ENCODE assay signal across 8 cellular contexts in the genomic region with DNA sequence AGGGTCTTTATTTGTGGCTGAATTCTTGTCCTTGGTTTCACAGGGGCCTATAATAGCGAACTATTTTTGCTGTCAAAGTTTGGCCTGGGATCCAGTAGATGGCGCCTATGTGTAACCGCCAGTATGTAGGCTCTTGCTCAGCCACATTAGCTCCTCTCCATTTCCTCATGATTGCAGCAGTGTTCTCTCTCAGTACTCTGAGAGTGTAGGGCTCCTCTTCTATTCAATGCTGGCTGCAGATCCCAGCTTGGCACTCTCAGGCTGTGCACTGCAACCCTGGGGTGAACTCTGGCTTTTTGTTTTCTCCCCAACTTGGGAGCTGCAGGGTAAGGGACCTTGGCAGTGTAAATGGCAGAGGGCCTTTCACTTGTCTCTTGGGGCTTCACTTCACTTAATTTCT.
DNase-seq lines count a peak whose midpoint lies in the region; ATAC-seq and TF ChIP-seq lines count a peak whose summit lies in the region.

No MANE protein-coding gene starts in this region.

- no peaks in the 10 kb centered on the region for H3K36me3 ChIP-seq in OCI-LY3 (replicated peaks; ENCODE audit: low read depth, low read length)
- H3K36me3 ChIP-seq in neural cell (ENCODE audit: insufficient read depth, low read length): no peaks in the 10 kb centered on the region

- ATAC-seq in GM19328 (IDR thresholded peaks at IDR 0.05; ENCODE audit: unreplicated experiment) (peak; percentile 80), HG03354 (IDR thresholded peaks at IDR 0.05; ENCODE audit: poor library complexity, severe bottlenecking, unreplicated experiment) (peak; percentile 63)

- H4K20me1 ChIP-seq in OCI-LY3 (ENCODE audit: insufficient read depth, low read length) (no peaks in the 10 kb centered on the region), neural cell (ENCODE audit: insufficient read depth) (no peaks in the 10 kb centered on the region)

- H3K4me2 ChIP-seq in OCI-LY3 (ENCODE audit: low read length) (0 out of 2 replicates have a peak overlapping the region, but pooled peaks have one; percentile 7), neural cell (ENCODE audit: low read length) (no peak overlapping the region)

- H3K79me2 ChIP-seq in OCI-LY3 (ENCODE audit: low read length) (no peaks in the 10 kb centered on the region), neural cell (replicated peaks; ENCODE audit: insufficient read depth, low read length) (no peaks in the 10 kb centered on the region)

- no peak overlapping the region for H3K9ac ChIP-seq in OCI-LY3 (ENCODE audit: low read length)
- H3K9ac ChIP-seq in neural cell (ENCODE audit: low read length): no peak overlapping the region

- no peak overlapping the region for H3K27ac ChIP-seq in OCI-LY3 (ENCODE audit: low read length)
- H3K27ac ChIP-seq in neural cell (ENCODE audit: low read length): no peak overlapping the region

- DNase-seq in EH (ENCODE audit: low read depth) (peak; percentile 72), dedifferentiated amniotic fluid mesenchymal stem cell (ENCODE audit: extremely low spot score) (peak; percentile 56), epidermal melanocyte (ENCODE audit: insufficient read length, low spot score) (no peak)
- DNase-seq in stimulated activated CD4-positive, alpha-beta T cell treated with anti-CD3 and anti-CD28 coated beads, Interleukin-2, amount 100 ng/mL, for 48 hours: no peak

- peaks cover 28% of the 10 kb centered on the region for H3K4me1 ChIP-seq in OCI-LY3 (ENCODE audit: low read length)

- TF ChIP-seq EP300 in neural cell (conservative IDR thresholded peaks at IDR 0.05; ENCODE audit: poor library complexity, severe bottlenecking): no peak

- peak; percentile 12 for TF ChIP-seq RAD21 in neural cell (conservative IDR thresholded peaks at IDR 0.05)

- H3K27me3 ChIP-seq in OCI-LY3 (ENCODE audit: low read depth, low read length) (no peaks in the 10 kb centered on the region), neural cell (ENCODE audit: insufficient read depth, low read depth, low read length) (no peaks in the 10 kb centered on the region)

- H3K9me3 ChIP-seq in OCI-LY3 (ENCODE audit: insufficient read depth, low read length) (no peaks in the 10 kb centered on the region), neural cell (ENCODE audit: low read length) (no peaks in the 10 kb centered on the region)

- peak; percentile 66 for TF ChIP-seq CTCF in OCI-LY3 (IDR thresholded peaks at IDR 0.05; ENCODE audit: low read depth, low read length)
- peak; percentile 31 for TF ChIP-seq CTCF in neural cell (IDR thresholded peaks at IDR 0.05; ENCODE audit: poor library complexity, severe bottlenecking)

- H3F3A ChIP-seq in neural cell (ENCODE audit: insufficient read depth, low read length, poor library complexity, severe bottlenecking): no peaks in the 10 kb centered on the region

- H2AFZ ChIP-seq in OCI-LY3 (ENCODE audit: low read depth, low read length): peak overlapping the region; percentile 63
- no peak overlapping the region for H2AFZ ChIP-seq in neural cell (ENCODE audit: low read depth, low read length)

- H3K4me3 ChIP-seq in OCI-LY3 (ENCODE audit: low read length) (no peak overlapping the region), neural cell (ENCODE audit: low read length) (no peak overlapping the region)

- H3K9me2 ChIP-seq in neural cell (ENCODE audit: insufficient read depth, low read length): no peaks in the 10 kb centered on the region

TF ChIP-seq in neural cell, 6 proteins besides CTCF, POLR2A, EP300 and RAD21:
- no peak for TF ChIP-seq POLR2AphosphoS5 (IDR thresholded peaks at IDR 0.05)
- TF ChIP-seq SMC3 (conservative IDR thresholded peaks at IDR 0.05; ENCODE audit: poor library complexity): no peak
- no peak for TF ChIP-seq EZH2 (IDR thresholded peaks at IDR 0.05; ENCODE audit: borderline replicate concordance, insufficient read depth, low read length, poor library complexity, severe bottlenecking)
- TF ChIP-seq TAF1 (IDR thresholded peaks at IDR 0.05; ENCODE audit: low read depth): no peak
- TF ChIP-seq, protein P1, sequence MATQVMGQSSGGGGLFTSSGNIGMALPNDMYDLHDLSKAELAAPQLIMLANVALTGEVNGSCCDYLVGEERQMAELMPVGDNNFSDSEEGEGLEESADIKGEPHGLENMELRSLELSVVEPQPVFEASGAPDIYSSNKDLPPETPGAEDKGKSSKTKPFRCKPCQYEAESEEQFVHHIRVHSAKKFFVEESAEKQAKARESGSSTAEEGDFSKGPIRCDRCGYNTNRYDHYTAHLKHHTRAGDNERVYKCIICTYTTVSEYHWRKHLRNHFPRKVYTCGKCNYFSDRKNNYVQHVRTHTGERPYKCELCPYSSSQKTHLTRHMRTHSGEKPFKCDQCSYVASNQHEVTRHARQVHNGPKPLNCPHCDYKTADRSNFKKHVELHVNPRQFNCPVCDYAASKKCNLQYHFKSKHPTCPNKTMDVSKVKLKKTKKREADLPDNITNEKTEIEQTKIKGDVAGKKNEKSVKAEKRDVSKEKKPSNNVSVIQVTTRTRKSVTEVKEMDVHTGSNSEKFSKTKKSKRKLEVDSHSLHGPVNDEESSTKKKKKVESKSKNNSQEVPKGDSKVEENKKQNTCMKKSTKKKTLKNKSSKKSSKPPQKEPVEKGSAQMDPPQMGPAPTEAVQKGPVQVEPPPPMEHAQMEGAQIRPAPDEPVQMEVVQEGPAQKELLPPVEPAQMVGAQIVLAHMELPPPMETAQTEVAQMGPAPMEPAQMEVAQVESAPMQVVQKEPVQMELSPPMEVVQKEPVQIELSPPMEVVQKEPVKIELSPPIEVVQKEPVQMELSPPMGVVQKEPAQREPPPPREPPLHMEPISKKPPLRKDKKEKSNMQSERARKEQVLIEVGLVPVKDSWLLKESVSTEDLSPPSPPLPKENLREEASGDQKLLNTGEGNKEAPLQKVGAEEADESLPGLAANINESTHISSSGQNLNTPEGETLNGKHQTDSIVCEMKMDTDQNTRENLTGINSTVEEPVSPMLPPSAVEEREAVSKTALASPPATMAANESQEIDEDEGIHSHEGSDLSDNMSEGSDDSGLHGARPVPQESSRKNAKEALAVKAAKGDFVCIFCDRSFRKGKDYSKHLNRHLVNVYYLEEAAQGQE (IDR thresholded peaks at IDR 0.05; ENCODE audit: borderline replicate concordance): no peak

Comparison
In these comparisons a context has a peak if more than half of its experiments do, and no peak if none do; other contexts are left out.
1. DNase-seq: peak in EH (single experiment) and dedifferentiated amniotic fluid mesenchymal stem cell (single experiment); none in epidermal melanocyte (single experiment) and stimulated activated CD4-positive, alpha-beta T cell treated with anti-CD3 and anti-CD28 coated beads, Interleukin-2, amount 100 ng/mL, for 48 hours (0 of 2).